20 cellular contexts compared by ENCODE assay signal in the genomic region with DNA sequence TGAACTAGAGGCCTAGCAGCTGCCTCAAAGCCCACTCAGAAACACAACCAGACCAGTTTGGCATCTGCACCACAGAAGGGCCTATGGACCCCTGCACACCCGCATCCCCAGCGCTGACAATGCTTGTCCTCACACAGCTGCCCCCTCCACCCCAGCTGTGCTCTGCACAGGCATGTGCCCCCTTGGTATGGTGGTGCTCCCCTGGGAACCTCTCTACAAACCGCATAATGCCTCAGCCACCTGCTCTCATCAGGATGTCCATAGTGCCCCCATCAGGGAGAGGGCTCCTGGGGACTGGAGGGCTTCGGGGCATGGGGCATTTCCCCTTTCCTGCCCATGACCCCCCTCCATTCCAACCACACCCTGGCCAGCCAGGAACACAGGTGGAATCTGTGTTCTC.
"Had no signal": no experiment of that assay in that cellular context is flagged by ENCODE, and none has a peak within 500 bp of the region (broad histone marks: within the 10 kb centered on the region; RNA-seq: fewer than 3 reads in every experiment).

No MANE protein-coding gene starts in this region.

- H3K4me1 ChIP-seq: lower lobe of right lung had no signal

- H3K36me3 Mint-ChIP-seq: activated naive CD8-positive, alpha-beta T cell; stimulated activated naive B cell treated with anti-CD40 and anti-IgM and Interleukin-4, amounts not matched to agents 10 μg/mL and 1 μg/mL and 100 μg/mL, for 72 hours had no signal

- H3K9me3 Mint-ChIP-seq: activated B cell treated with CpG ODN at 0.5 μM for 24 hours; activated T-cell treated with anti-CD3 and anti-CD28 coated beads, Interleukin-2, amount 50 U/mL, for 4 hours; activated T-helper 2 cell treated with anti-CD3 and anti-CD28 coated beads, Interferon-gamma antibody, Interleukin-2, Interleukin-4, amounts not matched to agents 10 μg/mL and 5 μg/mL and 100 μg/mL, durations not matched to agents 14 hours and 24 hours and 36 hours; nephron progenitor cell; stimulated activated naive B cell treated with anti-CD40 and anti-IgM and Interleukin-4, amounts not matched to agents 10 μg/mL and 1 μg/mL and 100 μg/mL, for 72 hours had no signal

- H3K4me3 Mint-ChIP-seq: activated B cell treated with CpG ODN at 0.5 μM for 24 hours; activated CD4-positive, alpha-beta T cell treated with anti-CD3 and anti-CD28 coated beads for 36 hours; activated naive CD8-positive, alpha-beta T cell; activated T-cell treated with anti-CD3 and anti-CD28 coated beads, Interleukin-2, amount 50 U/mL, for 4 hours; nephron progenitor cell; stimulated activated naive B cell treated with anti-CD40 and anti-IgM and Interleukin-4, amounts not matched to agents 10 μg/mL and 1 μg/mL and 100 μg/mL, for 72 hours had no signal

- H3K9me3 ChIP-seq: lower lobe of right lung, mucosa of descending colon, thoracic aorta had no signal

- ATAC-seq: activated CD4-positive, alpha-beta T cell treated with anti-CD3 and anti-CD28 coated beads for 36 hours; activated T-cell treated with anti-CD3 and anti-CD28 coated beads, Interleukin-2, amount 50 U/mL, for 4 hours; left lobe of liver; mucosa of descending colon; sciatic nerve had no signal

- DNase-seq: activated B cell treated with CpG ODN at 0.5 μM for 24 hours; activated CD4-positive, alpha-beta T cell treated with anti-CD3 and anti-CD28 coated beads for 36 hours; activated CD4-positive, alpha-beta T cell treated with anti-CD3 and anti-CD28 coated beads, Interleukin-2, amount 50 U/mL, for 4 hours; activated CD8-positive, alpha-beta memory T cell treated with anti-CD3 and anti-CD28 coated beads, Interleukin-2, amount 50 U/mL, for 48 hours; activated naive CD4-positive, alpha-beta T cell; activated T-cell treated with anti-CD3 and anti-CD28 coated beads, Interleukin-2, amount 50 U/mL, for 4 hours; amniotic stem cell; lower lobe of right lung; mucosa of descending colon; nephron progenitor cell; small intestine; stimulated activated CD4-positive, alpha-beta T cell treated with anti-CD3 and anti-CD28 coated beads, Interleukin-2, amount 100 ng/mL, for 24 hours; stimulated activated naive B cell treated with anti-CD40 and anti-IgM and Interleukin-4, amounts not matched to agents 10 μg/mL and 1 μg/mL and 100 μg/mL, for 72 hours; T-helper 9 cell had no signal

- H3K27me3 Mint-ChIP-seq: activated CD4-positive, alpha-beta T cell treated with anti-CD3 and anti-CD28 coated beads for 36 hours; activated naive CD8-positive, alpha-beta T cell had no signal

- H3K36me3 ChIP-seq: lower lobe of right lung, thoracic aorta had no signal

- H3K4me3 ChIP-seq: lower lobe of right lung, mucosa of descending colon, thoracic aorta had no signal

- H3K27ac Mint-ChIP-seq: activated B cell treated with CpG ODN at 0.5 μM for 24 hours; activated CD4-positive, alpha-beta T cell treated with anti-CD3 and anti-CD28 coated beads for 36 hours; activated naive CD8-positive, alpha-beta T cell; activated T-helper 2 cell treated with anti-CD3 and anti-CD28 coated beads, Interferon-gamma antibody, Interleukin-2, Interleukin-4, amounts not matched to agents 10 μg/mL and 5 μg/mL and 100 μg/mL, durations not matched to agents 14 hours and 24 hours and 36 hours; nephron progenitor cell; stimulated activated naive B cell treated with anti-CD40 and anti-IgM and Interleukin-4, amounts not matched to agents 10 μg/mL and 1 μg/mL and 100 μg/mL, for 72 hours had no signal

- H3K27ac ChIP-seq: epithelial cell of prostate, lower lobe of right lung, thoracic aorta had no signal
